Comparison of ENCODE assay signal across 9 cellular contexts in the genomic region with DNA sequence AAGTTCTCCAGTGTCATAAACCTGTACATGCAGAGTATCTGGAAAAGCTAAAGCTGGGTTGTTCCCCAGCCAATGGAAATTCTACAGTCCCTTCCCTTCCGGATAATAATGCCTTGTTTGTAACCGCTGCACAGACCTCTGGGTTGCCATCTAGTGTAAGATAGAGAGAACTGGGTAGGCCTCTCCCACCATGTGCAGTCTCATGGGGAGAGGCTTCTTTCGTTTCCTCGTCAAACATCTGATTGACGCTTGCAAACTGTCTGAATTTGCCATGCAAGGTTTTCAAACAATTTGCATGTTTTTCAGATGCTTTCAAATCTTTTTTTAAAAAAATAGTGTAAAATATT. TPM values are rescaled to one million over a fixed set of nuclear protein-coding genes. Genes with fewer than 3 reads are reported as not detected.
DNase-seq lines count a peak whose midpoint lies in the region; ATAC-seq and TF ChIP-seq lines count a peak whose summit lies in the region.
"Not testable (repeated sequence)": the region's sequence is repeated elsewhere in the genome, so short reads cannot be mapped to it uniquely, and the experiment has no call there.
"Had no signal": no experiment of that assay in that cellular context is flagged by ENCODE, and none has a peak within 500 bp of the region (broad histone marks: within the 10 kb centered on the region; RNA-seq: fewer than 3 reads in every experiment).

No MANE protein-coding gene starts in this region.

- H3K9me3 ChIP-seq in CD4-positive, CD25-positive, alpha-beta regulatory T cell (ENCODE audit: control insufficient read depth in 2 of 2, low read length in 2 of 2); RWPE2 (ENCODE audit: severe bottlenecking); mucosa of descending colon: not testable (repeated sequence)

- not testable (repeated sequence) for H3K4me3 Mint-ChIP-seq in CD4-positive, CD25-positive, alpha-beta regulatory T cell; central memory CD8-positive, alpha-beta T cell

- intact Hi-C loops in mucosa of descending colon (cut with DNase I, micrococcal nuclease) = not testable (repeated sequence)

- DNase-seq in CD4-positive, CD25-positive, alpha-beta regulatory T cell; RWPE2 (ENCODE audit: low spot score); central memory CD8-positive, alpha-beta T cell (ENCODE audit: low spot score in 2 of 2); mucosa of descending colon: not testable (repeated sequence)

- H3K9me3 Mint-ChIP-seq in CD4-positive, CD25-positive, alpha-beta regulatory T cell; central memory CD8-positive, alpha-beta T cell: not testable (repeated sequence)

- H3K4me1 Mint-ChIP-seq in CD4-positive, CD25-positive, alpha-beta regulatory T cell; central memory CD8-positive, alpha-beta T cell: not testable (repeated sequence)

- H3K36me3 Mint-ChIP-seq in CD4-positive, CD25-positive, alpha-beta regulatory T cell; central memory CD8-positive, alpha-beta T cell (ENCODE audit: insufficient read depth): not testable (repeated sequence)

- ATAC-seq in CD4-positive, CD25-positive, alpha-beta regulatory T cell (ENCODE audit: low read depth in 2 of 2) = peak; percentile 98
- peak; percentile 75 for ATAC-seq in GM18870 (IDR thresholded peaks at IDR 0.05; ENCODE audit: unreplicated experiment)
- ATAC-seq in GM21390 (IDR thresholded peaks at IDR 0.05; ENCODE audit: unreplicated experiment) = peak; percentile 75
- peak; percentile 86 for ATAC-seq in HG02759 (IDR thresholded peaks at IDR 0.05; ENCODE audit: unreplicated experiment)
- ATAC-seq in HG03159 (IDR thresholded peaks at IDR 0.05; ENCODE audit: unreplicated experiment) = peak; percentile 88
- peak; percentile 98 for ATAC-seq in RWPE2 (ENCODE audit: low read depth)
- ATAC-seq in central memory CD8-positive, alpha-beta T cell (replicated peaks; ENCODE audit: extremely low read depth, poor library complexity, severe bottlenecking) = peak; percentile 97
- ATAC-seq in mucosa of descending colon = peak; percentile 93

- H3K4me3 ChIP-seq in CD4-positive, CD25-positive, alpha-beta regulatory T cell (ENCODE audit: low read depth, low read length); RWPE2 (ENCODE audit: severe bottlenecking); mucosa of descending colon: not testable (repeated sequence)

- H3K27me3 ChIP-seq in CD4-positive, CD25-positive, alpha-beta regulatory T cell (ENCODE audit: control insufficient read depth, insufficient read depth, low read length); RWPE2 (ENCODE audit: insufficient read depth, poor library complexity, severe bottlenecking): not testable (repeated sequence)

- H3K27ac Mint-ChIP-seq in CD4-positive, CD25-positive, alpha-beta regulatory T cell; central memory CD8-positive, alpha-beta T cell (ENCODE audit: low read depth): not testable (repeated sequence)

- not testable (repeated sequence) for H3K27me3 Mint-ChIP-seq in CD4-positive, CD25-positive, alpha-beta regulatory T cell; central memory CD8-positive, alpha-beta T cell

- not testable (repeated sequence) for H3K36me3 ChIP-seq in CD4-positive, CD25-positive, alpha-beta regulatory T cell (ENCODE audit: control insufficient read depth, insufficient read depth, low read length); RWPE2 (ENCODE audit: low read depth); mucosa of descending colon (ENCODE audit: low read depth)

- not testable (repeated sequence) for TF ChIP-seq CTCF in RWPE2 (IDR thresholded peaks at IDR 0.05; ENCODE audit: poor library complexity, severe bottlenecking); mucosa of descending colon (IDR thresholded peaks at IDR 0.05)

- H3K4me1 ChIP-seq in CD4-positive, CD25-positive, alpha-beta regulatory T cell (ENCODE audit: control insufficient read depth, insufficient read depth, low read length, poor library complexity, severe bottlenecking); RWPE2 (ENCODE audit: insufficient read depth, poor library complexity, severe bottlenecking); mucosa of descending colon (ENCODE audit: low read depth): not testable (repeated sequence)

- not testable (repeated sequence) for H3K27ac ChIP-seq in CD4-positive, CD25-positive, alpha-beta regulatory T cell (ENCODE audit: insufficient read depth, low read length, poor library complexity, severe bottlenecking); RWPE2 (ENCODE audit: poor library complexity, severe bottlenecking)

RNA-seq across cellular contexts. Expression of gene NUDT4B, which starts 0.7 kb away (rescaled TPM):
- not detected for total RNA-seq in CD4-positive, CD25-positive, alpha-beta regulatory T cell
- 1 to 10 TPM; 2.5 to 9.1 (median 4.6) TPM for polyA plus RNA-seq in CD4-positive, CD25-positive, alpha-beta regulatory T cell
- total RNA-seq in mucosa of descending colon = 1 to 10 TPM in 1 of 3 donors, under 1 TPM in 1, not detected in 1; 0.61 to 1.4 TPM
- total RNA-seq: A673 had no signal
